ENCODE assay signal across 20 cellular contexts in genomic region chr12:39003541-39004160, GRCh38.
"Had no signal": no experiment of that assay in that cellular context is flagged by ENCODE, and none has a peak within 500 bp of the region (broad histone marks: within the 10 kb centered on the region; RNA-seq: fewer than 3 reads in every experiment).

No MANE protein-coding gene starts in this region.

- H3K27me3 Mint-ChIP-seq: activated naive CD8-positive, alpha-beta T cell; effector memory CD8-positive, alpha-beta T cell; naive thymus-derived CD8-positive, alpha-beta T cell had no signal

- H3K27me3 ChIP-seq: body of pancreas, gastrocnemius medialis, heart left ventricle, stomach had no signal

- H3K4me3 ChIP-seq: body of pancreas, gastrocnemius medialis, heart left ventricle, prostate gland, skin epidermis, stomach had no signal

- H3K27ac Mint-ChIP-seq: activated naive CD8-positive, alpha-beta T cell; effector memory CD8-positive, alpha-beta T cell; naive thymus-derived CD8-positive, alpha-beta T cell; stimulated activated effector memory CD8-positive, alpha-beta T cell treated with anti-CD3 and anti-CD28 coated beads, Interleukin-12 subunit alpha, Interleukin-12 subunit beta, amount 100 ng/mL, for 72 hours; T-helper 1 cell treated with Interleukin-12 subunit alpha and Interleukin-12 subunit beta and Interleukin-4 antibody, amounts not matched to agents 30 μg/mL and 1 μg/mL, for 36 hours had no signal

- H3K27ac ChIP-seq: body of pancreas, gastrocnemius medialis, heart left ventricle, prostate gland, skin epidermis, stomach, WERI-Rb-1 had no signal

- H3K36me3 ChIP-seq: gastrocnemius medialis, heart left ventricle, prostate gland, stomach, WERI-Rb-1 had no signal

- H3K4me3 Mint-ChIP-seq: activated naive CD8-positive, alpha-beta T cell; effector memory CD8-positive, alpha-beta T cell; naive thymus-derived CD8-positive, alpha-beta T cell; stimulated activated effector memory CD8-positive, alpha-beta T cell treated with anti-CD3 and anti-CD28 coated beads, Interleukin-12 subunit alpha, Interleukin-12 subunit beta, amount 100 ng/mL, for 72 hours; T-helper 1 cell treated with Interleukin-12 subunit alpha and Interleukin-12 subunit beta and Interleukin-4 antibody, amounts not matched to agents 30 μg/mL and 1 μg/mL, for 36 hours had no signal

- DNase-seq: activated CD4-positive, alpha-beta T cell treated with anti-CD3 and anti-CD28 coated beads, Interleukin-2, amount 50 U/mL, for 4 hours; activated gamma-delta T cell treated with Interleukin-2 at 50 U/mL for 16 hours; amniotic stem cell; body of pancreas; effector memory CD8-positive, alpha-beta T cell; gastrocnemius medialis; heart left ventricle; kidney glomerular epithelial cell; mesenchymal stem cell; naive thymus-derived CD8-positive, alpha-beta T cell; right cardiac atrium; stimulated activated CD4-positive, alpha-beta T cell treated with anti-CD3 and anti-CD28 coated beads, Interleukin-4, amount 100 ng/mL, for 24 hours; stomach; trophoblast cell; WERI-Rb-1 had no signal

- H3K9me3 ChIP-seq: body of pancreas, gastrocnemius medialis, heart left ventricle, prostate gland, stomach had no signal

- H3K36me3 Mint-ChIP-seq: activated naive CD8-positive, alpha-beta T cell; naive thymus-derived CD8-positive, alpha-beta T cell; stimulated activated effector memory CD8-positive, alpha-beta T cell treated with anti-CD3 and anti-CD28 coated beads, Interleukin-12 subunit alpha, Interleukin-12 subunit beta, amount 100 ng/mL, for 72 hours had no signal

- ATAC-seq: body of pancreas; effector memory CD8-positive, alpha-beta T cell; gastrocnemius medialis; heart left ventricle; naive thymus-derived CD8-positive, alpha-beta T cell; right cardiac atrium; stimulated activated effector memory CD8-positive, alpha-beta T cell treated with anti-CD3 and anti-CD28 coated beads, Interleukin-12 subunit alpha, Interleukin-12 subunit beta, amount 100 ng/mL, for 72 hours had no signal

- H3K4me1 Mint-ChIP-seq: naive thymus-derived CD8-positive, alpha-beta T cell; stimulated activated effector memory CD8-positive, alpha-beta T cell treated with anti-CD3 and anti-CD28 coated beads, Interleukin-12 subunit alpha, Interleukin-12 subunit beta, amount 100 ng/mL, for 72 hours had no signal

- H3K4me1 ChIP-seq: body of pancreas, gastrocnemius medialis, heart left ventricle, prostate gland, stomach had no signal
